Comparison of ENCODE assay signal across 11 cellular contexts in genomic region chr2:222504714-222505113, GRCh38.
DNase-seq lines count a peak whose midpoint lies in the region; ATAC-seq and TF ChIP-seq lines count a peak whose summit lies in the region.
"Had no signal": no experiment of that assay in that cellular context is flagged by ENCODE, and none has a peak within 500 bp of the region (broad histone marks: within the 10 kb centered on the region; RNA-seq: fewer than 3 reads in every experiment).

No MANE protein-coding gene starts in this region.

- ATAC-seq in GM18508 (IDR thresholded peaks at IDR 0.05; ENCODE audit: insufficient read depth, unreplicated experiment) (peak; percentile 93), GM21360 (IDR thresholded peaks at IDR 0.05; ENCODE audit: unreplicated experiment) (peak; percentile 96), HG03045 (IDR thresholded peaks at IDR 0.05; ENCODE audit: unreplicated experiment) (peak; percentile 96), sciatic nerve (no peak), heart right ventricle (no peak)
- ATAC-seq: activated CD4-positive, CD25-positive, alpha-beta regulatory T cell treated with anti-CD3 and anti-CD28 coated beads, Interleukin-2, amount 50 U/mL, for 24 hours had no signal

- H3K23ac ChIP-seq in mesenchymal stem cell (ENCODE audit: low read length in 2 of 2), result no peak overlapping the region

- H3K18ac ChIP-seq in mesenchymal stem cell (ENCODE audit: low read depth in 1 of 2, low read length in 2 of 2), result no peak overlapping the region

- no peak overlapping the region for H4K91ac ChIP-seq in mesenchymal stem cell (ENCODE audit: low read length)

- H2AFZ ChIP-seq in mesenchymal stem cell (ENCODE audit: low read depth, low read length), result no peak overlapping the region

- no peak overlapping the region for H2BK12ac ChIP-seq in mesenchymal stem cell (ENCODE audit: low read length in 2 of 2)

- H2BK5ac ChIP-seq in mesenchymal stem cell (ENCODE audit: low read depth, low read length, poor library complexity, severe bottlenecking), result no peak overlapping the region

- H3K9me3 ChIP-seq in heart right ventricle (no peaks in the 10 kb centered on the region), mesenchymal stem cell (ENCODE audit: control insufficient read depth, low read length) (no peaks in the 10 kb centered on the region)
- H3K9me3 ChIP-seq: thyroid gland had no signal

- no peak overlapping the region for H3K9ac ChIP-seq in mesenchymal stem cell (ENCODE audit: low read length)

- H2AK5ac ChIP-seq in mesenchymal stem cell (ENCODE audit: low read length, severe bottlenecking), result no peak overlapping the region

- no peak for TF ChIP-seq CTCF in heart right ventricle (IDR thresholded peaks at IDR 0.05)

- H3K4ac ChIP-seq in mesenchymal stem cell (ENCODE audit: low read depth in 1 of 2, low read length in 2 of 2), result no peak overlapping the region

- H3K27ac ChIP-seq in heart right ventricle (no peak overlapping the region), mesenchymal stem cell (ENCODE audit: low read length, poor library complexity, severe bottlenecking) (no peak overlapping the region)
- H3K27ac ChIP-seq: thyroid gland had no signal

- WGBS in heart right ventricle, 2 donors, result 84 to 92% methylated on average over 2 of the region's 2 CpGs
- 96% methylated on average over 2 of the region's 2 CpGs for WGBS in mesenchymal stem cell

- no peak overlapping the region for H2BK120ac ChIP-seq in mesenchymal stem cell (ENCODE audit: low read depth, low read length)

- H3K4me3 ChIP-seq in heart right ventricle, result no peak overlapping the region
- no peak overlapping the region for H3K4me3 ChIP-seq in mesenchymal stem cell (ENCODE audit: insufficient read depth in 1 of 2, low read depth in 1 of 2, low read length in 2 of 2)
- H3K4me3 ChIP-seq: thyroid gland had no signal

- DNase-seq in NOMO-1 treated with DMSO at 0.1 percent for 48 hours (lab: John Stamatoyannopoulos, UW; ENCODE audit: unreplicated experiment) (peak; percentile 76), sciatic nerve (ENCODE audit: low spot score) (no peak), middle frontal gyrus (ENCODE audit: extremely low spot score, low spot score) (no peak), heart right ventricle (no peak), mesenchymal stem cell (no peak)
- DNase-seq: nucleus accumbens, thyroid gland had no signal

- no peak overlapping the region for H3K4me2 ChIP-seq in mesenchymal stem cell (ENCODE audit: low read length, poor library complexity, severe bottlenecking)

- H3K27me3 ChIP-seq in heart right ventricle (peaks cover 0 to 1% (median 0%) of the 10 kb centered on the region in 7 donors), mesenchymal stem cell (ENCODE audit: control insufficient read depth in 1 of 2, insufficient read depth in 1 of 2, low read length in 2 of 2) (peaks cover 10 to 13% of the 10 kb centered on the region in 2 experiments)
- H3K27me3 ChIP-seq: thyroid gland had no signal

- H4K8ac ChIP-seq in mesenchymal stem cell (ENCODE audit: low read length), result no peak overlapping the region

- H2BK15ac ChIP-seq in mesenchymal stem cell (ENCODE audit: low read depth, poor library complexity, severe bottlenecking), result no peak overlapping the region

- no peaks in the 10 kb centered on the region for H3K79me1 ChIP-seq in mesenchymal stem cell (replicated peaks; ENCODE audit: low read length, poor library complexity, severe bottlenecking)

- H3K14ac ChIP-seq in mesenchymal stem cell (ENCODE audit: low read length in 2 of 2), result no peak overlapping the region

- intact Hi-C loops in sciatic nerve (cut with DNase I), result no loop called here
- intact Hi-C loops in heart right ventricle (cut with DNase I), result no loop called here

- H3K36me3 ChIP-seq in heart right ventricle (no peaks in the 10 kb centered on the region), mesenchymal stem cell (ENCODE audit: control insufficient read depth in 1 of 2, insufficient read depth in 2 of 2, low read depth in 1 of 2, low read length in 2 of 2) (no peaks in the 10 kb centered on the region)
- H3K36me3 ChIP-seq: thyroid gland had no signal

- H3K4me1 ChIP-seq in heart right ventricle, result no peaks in the 10 kb centered on the region
- H3K4me1 ChIP-seq in mesenchymal stem cell (ENCODE audit: control insufficient read depth, insufficient read depth, low read depth, low read length), result no peaks in the 10 kb centered on the region
- H3K4me1 ChIP-seq: thyroid gland had no signal

Comparison
In these comparisons a context has a peak if more than half of its experiments do, and no peak if none do; other contexts are left out.
1. ATAC-seq: peak in GM18508 (single experiment), GM21360 (single experiment) and HG03045 (single experiment); none in sciatic nerve (single experiment) and heart right ventricle (0 of 8).